10 cellular contexts compared by ENCODE assay signal in the genomic region with DNA sequence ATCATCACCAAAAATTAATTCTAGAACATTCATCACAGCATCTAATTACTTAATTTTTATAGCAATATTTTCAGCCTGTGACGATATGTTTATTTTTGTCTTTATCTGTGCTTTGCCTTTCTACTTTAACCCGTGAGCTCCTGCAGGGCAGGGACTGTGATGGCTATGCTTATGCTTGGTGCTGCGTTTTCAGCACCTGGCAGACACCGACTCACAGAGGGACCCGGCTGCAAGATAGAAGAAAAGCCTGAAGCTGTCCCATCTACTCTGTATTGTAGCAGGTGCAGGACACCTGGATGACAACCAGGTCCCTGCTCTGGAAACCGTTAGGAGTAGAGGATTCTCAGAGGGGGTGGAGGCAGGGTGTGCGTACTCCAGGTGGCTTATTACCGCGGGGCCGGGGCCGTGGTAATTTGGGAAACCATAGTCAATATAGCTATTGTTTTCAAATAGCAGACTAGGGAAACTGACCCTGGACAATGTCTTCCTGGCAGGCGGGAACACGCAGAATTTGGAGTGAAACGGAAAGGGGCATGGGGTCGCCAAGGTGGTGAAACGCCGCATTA.
DNase-seq lines count a peak whose midpoint lies in the region; ATAC-seq and TF ChIP-seq lines count a peak whose summit lies in the region.
"Had no signal": no experiment of that assay in that cellular context is flagged by ENCODE, and none has a peak within 500 bp of the region (broad histone marks: within the 10 kb centered on the region; RNA-seq: fewer than 3 reads in every experiment).

No MANE protein-coding gene starts in this region.

- DNase-seq in NCI-H2171 treated with DMSO at 0.1 percent for 48 hours (lab: John Stamatoyannopoulos, UW): peak; percentile 72
- DNase-seq in esophagus muscularis mucosa (ENCODE audit: extremely low spot score): no peak
- no peak for DNase-seq in OCI-M2 (lab: John Stamatoyannopoulos, UW; ENCODE audit: unreplicated experiment)
- DNase-seq: activated CD4-positive, alpha-beta T cell treated with anti-CD3 and anti-CD28 coated beads for 36 hours had no signal

- peaks cover 0 to 21% (median 0%) of the 10 kb centered on the region in 11 experiments; a peak in 3 of 22 replicates for H4K20me1 ChIP-seq in BLaER1 treated with 17β-estradiol and CSF1 and Interleukin-3, amounts not matched to agents 10 nM and 100 nM

- H3K9ac ChIP-seq in BLaER1 treated with 17β-estradiol and CSF1 and Interleukin-3, amounts not matched to agents 10 nM and 100 nM: peak overlapping the region in 9 of 11 experiments; percentile 21 to 74 (median 49); a peak in 15 of 22 replicates

- H2AFZ ChIP-seq in neuron (ENCODE audit: low read depth, low read length): no peak overlapping the region

- no peak for TF ChIP-seq POLR2A in esophagus muscularis mucosa (IDR thresholded peaks at IDR 0.05; ENCODE audit: low read depth)

- TF ChIP-seq CTCF in esophagus muscularis mucosa (IDR thresholded peaks at IDR 0.05): no peak

- intact Hi-C loops in esophagus muscularis mucosa (cut with DNase I): no loop called here

- no peaks in the 10 kb centered on the region for H3K36me3 ChIP-seq in BLaER1 treated with 17β-estradiol and CSF1 and Interleukin-3, amounts not matched to agents 10 nM and 100 nM
- H3K36me3 ChIP-seq in esophagus muscularis mucosa (no peaks in the 10 kb centered on the region), neuron (ENCODE audit: insufficient read depth, low read length) (no peaks in the 10 kb centered on the region)
- H3K36me3 ChIP-seq: HAP-1 had no signal

- no peak for TF ChIP-seq EP300 in esophagus muscularis mucosa (IDR thresholded peaks at IDR 0.05)

- WGBS in esophagus muscularis mucosa: 19% methylated on average over 17 of the region's 17 CpGs

- H3K4me3 ChIP-seq in BLaER1 treated with 17β-estradiol and CSF1 and Interleukin-3, amounts not matched to agents 10 nM and 100 nM: peak overlapping the region; percentile 55 to 72 (median 63)
- peak overlapping the region; percentile 42 to 60 (median 48) for H3K4me3 ChIP-seq in esophagus muscularis mucosa
- H3K4me3 ChIP-seq in neuron (ENCODE audit: low read length): peak overlapping the region; percentile 41
- H3K4me3 ChIP-seq: HAP-1 had no signal

- peaks cover 0 to 13% (median 1%) of the 10 kb centered on the region in 11 experiments; a peak in 8 of 22 replicates for H3K9me3 ChIP-seq in BLaER1 treated with 17β-estradiol and CSF1 and Interleukin-3, amounts not matched to agents 10 nM and 100 nM (replicated peaks in 1 of 11)
- H3K9me3 ChIP-seq in esophagus muscularis mucosa (no peaks in the 10 kb centered on the region), neuron (ENCODE audit: low read length) (no peaks in the 10 kb centered on the region)
- H3K9me3 ChIP-seq: HAP-1 had no signal

- H3K4me1 ChIP-seq in BLaER1 treated with 17β-estradiol and CSF1 and Interleukin-3, amounts not matched to agents 10 nM and 100 nM: peaks cover 13 to 56% (median 41%) of the 10 kb centered on the region in 10 experiments
- H3K4me1 ChIP-seq in esophagus muscularis mucosa: peaks cover 16 to 17% (median 17%) of the 10 kb centered on the region in 4 donors
- peaks cover 10% of the 10 kb centered on the region for H3K4me1 ChIP-seq in neuron (ENCODE audit: insufficient read depth, low read length)
- H3K4me1 ChIP-seq: HAP-1 had no signal

- ATAC-seq in HG02884 (IDR thresholded peaks at IDR 0.05; ENCODE audit: unreplicated experiment) (no peak), HG03354 (IDR thresholded peaks at IDR 0.05; ENCODE audit: poor library complexity, severe bottlenecking, unreplicated experiment) (no peak), HG03378 (IDR thresholded peaks at IDR 0.05; ENCODE audit: unreplicated experiment) (no peak)
- ATAC-seq: activated CD4-positive, alpha-beta T cell treated with anti-CD3 and anti-CD28 coated beads for 36 hours had no signal

- H3K27ac ChIP-seq in BLaER1 treated with 17β-estradiol and CSF1 and Interleukin-3, amounts not matched to agents 10 nM and 100 nM: peak overlapping the region in 3 of 11 experiments; percentile 5 to 65 (median 13); a peak in 3 of 22 replicates
- H3K27ac ChIP-seq in esophagus muscularis mucosa (replicated peaks in 1 of 4): no peak overlapping the region

- peak overlapping the region; percentile 94 to 100 (median 99) for H3K4me2 ChIP-seq in BLaER1 treated with 17β-estradiol and CSF1 and Interleukin-3, amounts not matched to agents 10 nM and 100 nM

- H3K27me3 ChIP-seq in BLaER1 treated with 17β-estradiol and CSF1 and Interleukin-3, amounts not matched to agents 10 nM and 100 nM: peaks cover 0 to 34% (median 16%) of the 10 kb centered on the region in 11 experiments; a peak in 14 of 22 replicates
- peaks cover 0 to 72% (median 24%) of the 10 kb centered on the region in 4 donors for H3K27me3 ChIP-seq in esophagus muscularis mucosa
- H3K27me3 ChIP-seq in neuron (ENCODE audit: insufficient read depth, low read length): peaks cover 49% of the 10 kb centered on the region
